29 cellular contexts compared by ENCODE assay signal in genomic region chrX:39945709-39946108, GRCh38.
"Had no signal": no experiment of that assay in that cellular context is flagged by ENCODE, and none has a peak within 500 bp of the region (broad histone marks: within the 10 kb centered on the region; RNA-seq: fewer than 3 reads in every experiment).

No MANE protein-coding gene starts in this region.

- H3K27ac ChIP-seq: stomach, suprapubic skin, testis, thoracic aorta, thyroid gland, tibial artery, tibial nerve, transverse colon, upper lobe of left lung, upper lobe of right lung, uterus, vagina had no signal

- H3K27ac Mint-ChIP-seq: stimulated activated effector memory CD8-positive, alpha-beta T cell treated with anti-CD3 and anti-CD28 coated beads, Interleukin-12 subunit alpha, Interleukin-12 subunit beta, amount 100 ng/mL, for 72 hours; stimulated activated memory B cell treated with anti-CD40 and anti-IgM and Interleukin-4, amounts not matched to agents 10 μg/mL and 1 μg/mL and 100 μg/mL, for 72 hours; stimulated activated naive B cell treated with anti-CD40 and anti-IgM and Interleukin-4, amounts not matched to agents 10 μg/mL and 1 μg/mL and 100 μg/mL, for 72 hours; stimulated activated naive CD8-positive, alpha-beta T cell treated with anti-CD3 and anti-CD28 coated beads, Interleukin-15, amount 100 ng/mL, for 72 hours; stimulated activated naive CD8-positive, alpha-beta T cell treated with anti-CD3 and anti-CD28 coated beads, Interleukin-15, Interleukin-2, amounts not matched to agents 100 ng/mL and 50 ng/mL, for 24 hours; type B pancreatic cell had no signal

- H3K27me3 Mint-ChIP-seq: stimulated activated naive CD8-positive, alpha-beta T cell treated with anti-CD3 and anti-CD28 coated beads, Interleukin-15, amount 100 ng/mL, for 72 hours; stimulated activated naive CD8-positive, alpha-beta T cell treated with anti-CD3 and anti-CD28 coated beads, Interleukin-15, Interleukin-2, amounts not matched to agents 100 ng/mL and 50 ng/mL, for 24 hours; type B pancreatic cell had no signal

- H3K4me3 ChIP-seq: stomach, suprapubic skin, testis, thoracic aorta, thyroid gland, tibial artery, tibial nerve, transverse colon, upper lobe of left lung, upper lobe of right lung, uterus, vagina had no signal

- DNase-seq: stimulated activated CD4-positive, alpha-beta T cell treated with anti-CD3 and anti-CD28 coated beads, Interleukin-2, amount 100 ng/mL, for 48 hours; stimulated activated CD4-positive, alpha-beta T cell treated with anti-CD3 and anti-CD28 coated beads, Interleukin-4, amount 100 ng/mL, for 1 hour; stimulated activated CD4-positive, alpha-beta T cell treated with anti-CD3 and anti-CD28 coated beads, Interleukin-4, amount 100 ng/mL, for 24 hours; stimulated activated CD4-positive, alpha-beta T cell treated with anti-CD3 and anti-CD28 coated beads, Interleukin-4, amount 100 ng/mL, for 4 hours; stimulated activated CD8-positive, alpha-beta memory T cell treated with anti-CD3 and anti-CD28 coated beads, Interleukin-4, amount 100 ng/mL, for 48 hours; stimulated activated naive B cell treated with anti-CD40 and anti-IgM and Interleukin-4, amounts not matched to agents 10 μg/mL and 1 μg/mL and 100 μg/mL, for 72 hours; stimulated activated naive CD4-positive, alpha-beta T cell; stimulated activated naive CD4-positive, alpha-beta T cell treated with Interleukin-2 at 50 U/mL for 16 hours; stimulated activated naive CD8-positive, alpha-beta T cell treated with anti-CD3 and anti-CD28 coated beads, Interleukin-15, amount 100 ng/mL, for 72 hours; stimulated activated naive CD8-positive, alpha-beta T cell treated with anti-CD3 and anti-CD28 coated beads, Interleukin-15, Interleukin-2, amounts not matched to agents 100 U/mL and 50 U/mL, for 24 hours; stomach; substantia nigra; testis; thyroid gland; tibial artery; transverse colon; trophoblast cell; upper lobe of left lung; upper lobe of right lung; uterus had no signal

- H3K4me3 Mint-ChIP-seq: stimulated activated effector memory CD8-positive, alpha-beta T cell treated with anti-CD3 and anti-CD28 coated beads, Interleukin-12 subunit alpha, Interleukin-12 subunit beta, amount 100 ng/mL, for 72 hours; stimulated activated memory B cell treated with anti-CD40 and anti-IgM and Interleukin-4, amounts not matched to agents 10 μg/mL and 1 μg/mL and 100 μg/mL, for 72 hours; stimulated activated naive B cell treated with anti-CD40 and anti-IgM and Interleukin-4, amounts not matched to agents 10 μg/mL and 1 μg/mL and 100 μg/mL, for 72 hours; stimulated activated naive CD8-positive, alpha-beta T cell treated with anti-CD3 and anti-CD28 coated beads, Interleukin-15, amount 100 ng/mL, for 72 hours; stimulated activated naive CD8-positive, alpha-beta T cell treated with anti-CD3 and anti-CD28 coated beads, Interleukin-15, Interleukin-2, amounts not matched to agents 100 ng/mL and 50 ng/mL, for 24 hours; type B pancreatic cell had no signal

- H3K36me3 Mint-ChIP-seq: stimulated activated effector memory CD8-positive, alpha-beta T cell treated with anti-CD3 and anti-CD28 coated beads, Interleukin-12 subunit alpha, Interleukin-12 subunit beta, amount 100 ng/mL, for 72 hours; type B pancreatic cell had no signal

- ATAC-seq: stimulated activated effector memory CD8-positive, alpha-beta T cell treated with anti-CD3 and anti-CD28 coated beads, Interleukin-12 subunit alpha, Interleukin-12 subunit beta, amount 100 ng/mL, for 72 hours; stimulated activated memory B cell treated with anti-CD40 and anti-IgM and Interleukin-4, amounts not matched to agents 10 μg/mL and 1 μg/mL and 100 μg/mL, for 72 hours; stimulated activated naive B cell treated with anti-CD40 and anti-IgM and Interleukin-4, amounts not matched to agents 10 μg/mL and 1 μg/mL and 100 μg/mL, for 72 hours; stimulated activated naive CD8-positive, alpha-beta T cell treated with anti-CD3 and anti-CD28 coated beads, Interleukin-15, amount 100 ng/mL, for 72 hours; stimulated activated naive CD8-positive, alpha-beta T cell treated with anti-CD3 and anti-CD28 coated beads, Interleukin-15, Interleukin-2, amounts not matched to agents 100 U/mL and 50 U/mL, for 24 hours; upper lobe of right lung had no signal

- H3K36me3 ChIP-seq: stomach, suprapubic skin, thoracic aorta, thyroid gland, tibial artery, tibial nerve, transverse colon, upper lobe of left lung, upper lobe of right lung, uterus, vagina had no signal

- H3K9me3 Mint-ChIP-seq: stimulated activated naive CD8-positive, alpha-beta T cell treated with anti-CD3 and anti-CD28 coated beads, Interleukin-15, Interleukin-2, amounts not matched to agents 100 ng/mL and 50 ng/mL, for 24 hours had no signal

- FAIRE-seq: urothelium cell line had no signal

- H3K9me3 ChIP-seq: suprapubic skin, testis, thoracic aorta, thyroid gland, transverse colon, upper lobe of right lung, uterus, vagina had no signal

- H3K27me3 ChIP-seq: stomach, suprapubic skin, testis, thyroid gland, tibial artery, tibial nerve, transverse colon, upper lobe of left lung, upper lobe of right lung, uterus, vagina had no signal

- H3K4me1 ChIP-seq: stomach, suprapubic skin, testis, thyroid gland, tibial artery, tibial nerve, transverse colon, upper lobe of right lung, uterus, vagina had no signal
